Comparison of ENCODE assay signal across 18 cellular contexts in genomic region chr1:145906954-145907755, GRCh38. TPM values are rescaled to one million over a fixed set of nuclear protein-coding genes. Genes with fewer than 3 reads are reported as not detected.
DNase-seq lines count a peak whose midpoint lies in the region; ATAC-seq and TF ChIP-seq lines count a peak whose summit lies in the region.
"Had no signal": no experiment of that assay in that cellular context is flagged by ENCODE, and none has a peak within 500 bp of the region (broad histone marks: within the 10 kb centered on the region; RNA-seq: fewer than 3 reads in every experiment).

No MANE protein-coding gene starts in this region.

- H3K27ac ChIP-seq in mammary epithelial cell (ENCODE audit: insufficient read depth, low read depth, low read length) (no peak overlapping the region), fibroblast of lung (ENCODE audit: insufficient read depth, low read length) (no peak overlapping the region), thoracic aorta (peak overlapping the region; percentile 55 to 73)
- H3K27ac ChIP-seq: ovary, testis had no signal

- no peak for ATAC-seq in thoracic aorta (ENCODE audit: insufficient number of reproducible peaks, low FRiP score, low read depth)
- ATAC-seq in mucosa of descending colon, result no peak

- in situ Hi-C loops in mammary epithelial cell (cut with MboI; ENCODE audit: low sequenced_read_pairs in 2 of 2), result no loop called here

- H2AFZ ChIP-seq in mammary epithelial cell (ENCODE audit: low read depth, low read length) (no peak overlapping the region), fibroblast of lung (ENCODE audit: low read length) (peak overlapping the region; percentile 66)

- H3K27me3 Mint-ChIP-seq in MCF 10A (ENCODE audit: insufficient read depth, unreplicated experiment), result no peaks in the 10 kb centered on the region
- H3K27me3 Mint-ChIP-seq: activated naive CD4-positive, alpha-beta T cell treated with anti-CD3 and anti-CD28 coated beads, Interleukin-2, amount 50 U/mL, for 24 hours; central memory CD8-positive, alpha-beta T cell; IgD-negative memory B cell had no signal

- H3K4me3 ChIP-seq in mammary epithelial cell (replicated peaks in 1 of 3; ENCODE audit: insufficient read depth in 1 of 3, low read depth in 2 of 3, low read length in 3 of 3), result no peak overlapping the region
- H3K4me3 ChIP-seq in fibroblast of lung (replicated peaks in 1 of 4; ENCODE audit: control extremely low read depth in 1 of 4, insufficient read depth in 1 of 4, low read depth in 3 of 4, low read length in 4 of 4), result no peak overlapping the region
- H3K4me3 ChIP-seq in thoracic aorta, result peak overlapping the region; percentile 45
- no peak overlapping the region for H3K4me3 ChIP-seq in mucosa of descending colon
- H3K4me3 ChIP-seq: ovary, testis had no signal

- H3K36me3 Mint-ChIP-seq in MCF 10A (ENCODE audit: insufficient read depth, unreplicated experiment), result peaks cover 35% of the 10 kb centered on the region

- H3K27ac Mint-ChIP-seq in MCF 10A (ENCODE audit: low read depth, unreplicated experiment), result peak overlapping the region; percentile 57
- H3K27ac Mint-ChIP-seq: activated naive CD4-positive, alpha-beta T cell treated with anti-CD3 and anti-CD28 coated beads, Interleukin-2, amount 50 U/mL, for 24 hours; CD8-positive, alpha-beta memory T cell had no signal

- no peak overlapping the region for H3K4me2 ChIP-seq in mammary epithelial cell (ENCODE audit: insufficient read depth, low read depth, low read length)
- H3K4me2 ChIP-seq in fibroblast of lung (ENCODE audit: extremely low read depth, insufficient read depth, low read length), result no peak overlapping the region

- H3K9me3 ChIP-seq in mammary epithelial cell (replicated peaks; ENCODE audit: insufficient read depth, low read length) (no peaks in the 10 kb centered on the region), fibroblast of lung (ENCODE audit: control insufficient read depth, insufficient read depth, low read depth, low read length) (no peaks in the 10 kb centered on the region), thoracic aorta (no peaks in the 10 kb centered on the region), mucosa of descending colon (no peaks in the 10 kb centered on the region)
- H3K9me3 ChIP-seq: ovary, testis had no signal

- BruUV-seq in MCF 10A (replicated peaks; lab: Mats Ljungman, UMichigan), result no TSS peak
- no TSS peak for BruUV-seq in mammary epithelial cell (replicated peaks; lab: Mats Ljungman, UMichigan)

- H3K79me2 ChIP-seq in mammary epithelial cell (ENCODE audit: insufficient read depth, low read length), result peaks cover 3% of the 10 kb centered on the region
- H3K79me2 ChIP-seq in fibroblast of lung (ENCODE audit: control insufficient read depth, insufficient read depth, low read length), result no peaks in the 10 kb centered on the region

- no peak overlapping the region for H3K4me3 Mint-ChIP-seq in MCF 10A (ENCODE audit: unreplicated experiment)
- H3K4me3 Mint-ChIP-seq: activated naive CD4-positive, alpha-beta T cell treated with anti-CD3 and anti-CD28 coated beads, Interleukin-2, amount 50 U/mL, for 24 hours; CD8-positive, alpha-beta memory T cell; central memory CD8-positive, alpha-beta T cell; IgD-negative memory B cell had no signal

- CTCF ChIA-PET in MCF 10A (lab: Yijun Ruan, JAX), result interaction anchor here (0.8 to 13.5 kb wide), 6 partner anchors 9 to 100 kb away, joined by 3 to 617 read pairs (median 34); partner anchors contain the start of genes ANKRD35, NUDT17 and PIAS3
- CTCF ChIA-PET in mammary epithelial cell (lab: Charles Lee; ENCODE audit: low non-redundant PET), result interaction anchor here (0.7 kb wide), 1 partner anchor 16 kb away, joined by 4 read pairs; no protein-coding TSS in a partner anchor

- H3K4me1 Mint-ChIP-seq in MCF 10A (ENCODE audit: insufficient read depth, unreplicated experiment), result peaks cover 24% of the 10 kb centered on the region

- no peaks in the 10 kb centered on the region for H3K27me3 ChIP-seq in mammary epithelial cell (ENCODE audit: insufficient read depth, low read length)
- no peaks in the 10 kb centered on the region for H3K27me3 ChIP-seq in fibroblast of lung (ENCODE audit: control insufficient read depth, insufficient read depth, low read length)
- no peaks in the 10 kb centered on the region for H3K27me3 ChIP-seq in thoracic aorta (replicated peaks; ENCODE audit: insufficient read depth)
- H3K27me3 ChIP-seq: ovary, testis had no signal

- DNase-seq in MCF 10A (ENCODE audit: unreplicated experiment) (no peak), mammary epithelial cell (no peak), fibroblast of lung (ENCODE audit: low read depth in 2 of 2) (no peak), thoracic aorta (ENCODE audit: low spot score) (no peak), mucosa of descending colon (no peak), COLO668 (lab: John Stamatoyannopoulos, UW; ENCODE audit: unreplicated experiment) (no peak)
- DNase-seq: 8988T; activated CD4-positive, CD25-positive, alpha-beta regulatory T cell; CD8-positive, alpha-beta memory T cell; GF-D8; NCI-H1417; NCI-H446; OCI-M1; ovary; testis had no signal

- 90% methylated on average over 10 of the region's 10 CpGs for WGBS in mammary epithelial cell (ENCODE audit: low coverage, missing lambda C conversion rate)

- TF ChIP-seq CTCF in MCF 10A (IDR thresholded peaks at IDR 0.05; ENCODE audit: unreplicated experiment), result no peak
- TF ChIP-seq CTCF in mammary epithelial cell (conservative IDR thresholded peaks at IDR 0.05 in 1 of 2, IDR thresholded peaks at IDR 0.05 in 1 of 2; ENCODE audit: extremely low read depth in 1 of 2, insufficient read depth in 1 of 2, low read depth in 1 of 2, low read length in 2 of 2), result no peak
- TF ChIP-seq CTCF in fibroblast of lung (conservative IDR thresholded peaks at IDR 0.05 in 1 of 2, IDR thresholded peaks at IDR 0.05 in 1 of 2; ENCODE audit: low read depth in 1 of 2, low read length in 2 of 2), result no peak
- TF ChIP-seq CTCF in thoracic aorta (IDR thresholded peaks at IDR 0.05), result no peak
- no peak for TF ChIP-seq CTCF in mucosa of descending colon (IDR thresholded peaks at IDR 0.05)

- POLR2A ChIA-PET in MCF 10A (lab: Yijun Ruan, JAX), result interaction anchor here (0.7 to 13.8 kb wide), 7 partner anchors 11 to 49 kb away, joined by 3 to 284 read pairs (median 5); partner anchors contain the start of genes ANKRD35, PEX11B and PIAS3

- H3K9me3 Mint-ChIP-seq in MCF 10A (ENCODE audit: unreplicated experiment), result no peaks in the 10 kb centered on the region
- H3K9me3 Mint-ChIP-seq: activated naive CD4-positive, alpha-beta T cell treated with anti-CD3 and anti-CD28 coated beads, Interleukin-2, amount 50 U/mL, for 24 hours; CD8-positive, alpha-beta memory T cell; central memory CD8-positive, alpha-beta T cell; IgD-negative memory B cell had no signal

- H3K4me1 ChIP-seq in mammary epithelial cell (ENCODE audit: insufficient read depth, low read length) (peaks cover 19% of the 10 kb centered on the region), fibroblast of lung (ENCODE audit: control insufficient read depth, extremely low read depth, insufficient read depth, low read length) (peaks cover 8% of the 10 kb centered on the region), thoracic aorta (ENCODE audit: control insufficient read depth in 1 of 2, low read depth in 2 of 2) (peaks cover 11 to 17% of the 10 kb centered on the region in 2 donors), mucosa of descending colon (ENCODE audit: low read depth) (no peaks in the 10 kb centered on the region)

- intact Hi-C loops in MCF 10A (cut with micrococcal nuclease), result loop anchor here (5.0 kb wide), 1 partner anchor 55 kb away; the partner anchor contains the start of genes ANKRD34A and POLR3GL
- intact Hi-C loops in mammary epithelial cell (cut with micrococcal nuclease), result no loop called here
- intact Hi-C loops in mucosa of descending colon (cut with DNase I, micrococcal nuclease), result no loop called here

- peaks cover 7% of the 10 kb centered on the region for H3K36me3 ChIP-seq in mammary epithelial cell (ENCODE audit: insufficient read depth, low read length)
- H3K36me3 ChIP-seq in fibroblast of lung (ENCODE audit: control insufficient read depth, insufficient read depth, low read length), result peaks cover 6% of the 10 kb centered on the region
- H3K36me3 ChIP-seq in thoracic aorta, result peaks cover 38% of the 10 kb centered on the region
- no peaks in the 10 kb centered on the region for H3K36me3 ChIP-seq in mucosa of descending colon (ENCODE audit: low read depth)
- H3K36me3 ChIP-seq: ovary had no signal

- dilution Hi-C loops in mammary epithelial cell (cut with HindIII; ENCODE audit: low sequenced_read_pairs), result no loop called here

- no peak overlapping the region for H3K9ac ChIP-seq in mammary epithelial cell (ENCODE audit: insufficient read depth, low read length)
- no peak overlapping the region for H3K9ac ChIP-seq in fibroblast of lung (ENCODE audit: insufficient read depth, low read length)

- H4K20me1 ChIP-seq in mammary epithelial cell (ENCODE audit: insufficient read depth, low read length) (no peaks in the 10 kb centered on the region), fibroblast of lung (ENCODE audit: control insufficient read depth, extremely low read depth, insufficient read depth, low read length) (no peaks in the 10 kb centered on the region)

RNA-seq across cellular contexts. Expression of gene ITGA10, which starts 2.7 kb away (rescaled TPM):
- total RNA-seq in MCF 10A (2022), result 25.7 and 33.0 TPM in 2 replicates
- 1 to 10 TPM; 1.3 to 9.0 TPM for total RNA-seq in mammary epithelial cell
- 5.1 TPM for polyA plus RNA-seq in mammary epithelial cell
- polyA minus RNA-seq in mammary epithelial cell, result 0.41 TPM
- total RNA-seq in fibroblast of lung, result 0.51 and 2.8 TPM in 2 replicates
- 1.2 and 1.7 TPM in 2 replicates for polyA plus RNA-seq in fibroblast of lung
- 1.1 and 1.9 TPM in 2 replicates for polyA plus RNA-seq in fibroblast of lung (2012)
- 1.1 and 4.8 TPM in 2 replicates for polyA minus RNA-seq in fibroblast of lung (ENCODE audit: low replicate concordance)
- 100 to 1,000 TPM; 156 to 267 TPM for total RNA-seq in thoracic aorta
- 1 to 10 TPM in 1 of 3 donors, under 1 TPM in 2; 0.61 to 2.5 (median 0.87) TPM for total RNA-seq in mucosa of descending colon
- polyA plus RNA-seq: CD8-positive, alpha-beta memory T cell; IgD-negative memory B cell had no signal

RNA-seq across cellular contexts. Expression of gene PEX11B, which starts 11.4 kb away (rescaled TPM):
- total RNA-seq in MCF 10A (2022), result 35.5 and 36.2 TPM in 2 replicates
- total RNA-seq in mammary epithelial cell, result 10 to 100 TPM; 30.4 to 36.3 TPM
- polyA plus RNA-seq in mammary epithelial cell, result 31.0 TPM
- polyA minus RNA-seq in mammary epithelial cell, result 17.2 TPM
- 21.1 and 28.2 TPM in 2 replicates for total RNA-seq in fibroblast of lung
- 34.3 and 41.3 TPM in 2 replicates for polyA plus RNA-seq in fibroblast of lung
- polyA plus RNA-seq in fibroblast of lung (2012), result 24.9 and 34.6 TPM in 2 replicates
- 23.1 and 26.0 TPM in 2 replicates for polyA minus RNA-seq in fibroblast of lung (ENCODE audit: low replicate concordance)
- 10 to 100 TPM; 21.7 to 25.3 TPM for total RNA-seq in thoracic aorta
- 10 to 100 TPM; 25.5 to 34.8 (median 33.3) TPM for total RNA-seq in mucosa of descending colon

RNA-seq across cellular contexts. Expression of gene RBM8A, which starts 20.1 kb away (rescaled TPM):
- total RNA-seq in MCF 10A (2022), result 370 and 403 TPM in 2 replicates
- total RNA-seq in mammary epithelial cell, result 100 to 1,000 TPM in 1 of 2 donors, 10 to 100 TPM in 1; 80.2 to 172 TPM
- polyA plus RNA-seq in mammary epithelial cell, result 172 TPM
- 57.7 TPM for polyA minus RNA-seq in mammary epithelial cell
- 56.6 and 61.9 TPM in 2 replicates for total RNA-seq in fibroblast of lung
- 137 and 235 TPM in 2 replicates for polyA plus RNA-seq in fibroblast of lung
- polyA plus RNA-seq in fibroblast of lung (2012), result 136 and 199 TPM in 2 replicates
- polyA minus RNA-seq in fibroblast of lung (ENCODE audit: low replicate concordance), result 10.7 and 10.8 TPM in 2 replicates
- 100 to 1,000 TPM in 1 of 2 donors, 10 to 100 TPM in 1; 37.8 to 151 TPM for total RNA-seq in thoracic aorta
- total RNA-seq in mucosa of descending colon, result 10 to 100 TPM; 82.3 to 94.5 (median 93.9) TPM

RNA-seq across cellular contexts. Expression of gene ANKRD35, which starts 21.5 kb away (rescaled TPM):
- total RNA-seq in MCF 10A (2022) (0.29 TPM in 1 of 2 replicates, not detected in the other), mammary epithelial cell (under 1 TPM; 0.33 to 0.66 TPM), fibroblast of lung (2.3 and 4.5 TPM in 2 replicates), thoracic aorta (10 to 100 TPM in 1 of 2 donors, 1 to 10 TPM in 1; 9.6 to 15.7 TPM), mucosa of descending colon (1 to 10 TPM in 1 of 3 donors, under 1 TPM in 2; 0.26 to 5.6 (median 0.99) TPM)
- polyA plus RNA-seq in mammary epithelial cell (0.67 TPM), fibroblast of lung (0.65 and 3.4 TPM in 2 replicates)
- polyA minus RNA-seq in mammary epithelial cell (4.8 TPM), fibroblast of lung (ENCODE audit: low replicate concordance) (0.74 TPM in 1 of 2 replicates, not detected in the other)
- 1.4 and 7.6 TPM in 2 replicates for polyA plus RNA-seq in fibroblast of lung (2012)
- polyA plus RNA-seq: IgD-negative memory B cell had no signal

RNA-seq across cellular contexts. Expression of gene PIAS3, which starts 48.3 kb away (rescaled TPM):
- total RNA-seq in MCF 10A (2022) (34.3 and 36.9 TPM in 2 replicates), mammary epithelial cell (10 to 100 TPM; 21.7 to 58.8 TPM), fibroblast of lung (5.1 and 8.9 TPM in 2 replicates), thoracic aorta (10 to 100 TPM; 34.4 to 60.1 TPM), mucosa of descending colon (10 to 100 TPM; 11.6 to 26.6 (median 14.8) TPM)
- polyA plus RNA-seq in mammary epithelial cell (40.5 TPM), fibroblast of lung (22.9 and 29.3 TPM in 2 replicates)
- polyA minus RNA-seq in mammary epithelial cell (89.4 TPM), fibroblast of lung (ENCODE audit: low replicate concordance) (44.6 and 67.5 TPM in 2 replicates)
- polyA plus RNA-seq in fibroblast of lung (2012), result 34.9 and 43.2 TPM in 2 replicates

Comparison
In these comparisons a context has a peak if more than half of its experiments do, and no peak if none do; other contexts are left out.
1. H3K27ac ChIP-seq: peak in thoracic aorta (2 of 2); none in mammary epithelial cell (single experiment) and fibroblast of lung (single experiment).